10 cellular contexts compared by ENCODE assay signal in the genomic region with DNA sequence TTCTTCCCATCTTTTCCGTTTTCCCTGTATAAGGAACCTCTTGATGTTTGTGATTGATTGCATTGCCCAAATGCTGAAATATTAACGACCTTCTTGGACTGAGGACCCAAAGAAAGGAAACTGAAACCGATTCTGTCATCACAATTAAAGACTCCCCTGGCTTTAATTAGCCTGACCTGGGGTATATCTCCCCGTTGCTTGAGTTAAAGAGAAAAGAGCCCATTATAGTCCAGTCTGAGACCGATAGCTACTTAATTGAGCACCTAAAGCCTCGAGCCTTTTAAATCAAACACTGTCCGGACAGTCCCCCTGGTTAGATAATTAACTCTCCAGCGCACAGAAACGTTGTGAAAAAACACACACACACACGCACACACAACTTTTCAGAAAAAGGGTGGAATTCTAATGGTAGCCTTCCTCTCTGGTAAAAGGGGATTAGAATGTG. TPM values are rescaled to one million over a fixed set of nuclear protein-coding genes. Genes with fewer than 3 reads are reported as not detected.
DNase-seq lines count a peak whose midpoint lies in the region; FAIRE-seq and TF ChIP-seq lines count a peak whose summit lies in the region.
"Had no signal": no experiment of that assay in that cellular context is flagged by ENCODE, and none has a peak within 500 bp of the region (broad histone marks: within the 10 kb centered on the region; RNA-seq: fewer than 3 reads in every experiment).

No MANE protein-coding gene starts in this region.

- no peak overlapping the region for H3K27ac ChIP-seq in OCI-LY7 (ENCODE audit: low read depth, low read length, poor library complexity, severe bottlenecking)
- H3K27ac ChIP-seq: epithelial cell of prostate had no signal

- peak; percentile 21 for FAIRE-seq in GM18507 (lab: Jason Lieb, UNC)

- H3K79me2 ChIP-seq in OCI-LY7 (ENCODE audit: insufficient read depth, low read depth, low read length) = no peaks in the 10 kb centered on the region

- no peak overlapping the region for H2AFZ ChIP-seq in OCI-LY7 (ENCODE audit: low read length)

- H3K4me3 ChIP-seq in OCI-LY7 (ENCODE audit: low read depth, low read length, poor library complexity, severe bottlenecking) (no peak overlapping the region), fibroblast of the aortic adventitia (ENCODE audit: low read depth, low read length) (peak overlapping the region; percentile 70), retinal pigment epithelial cell (ENCODE audit: low read length) (peak overlapping the region; percentile 5)

- CTCF ChIA-PET in OCI-LY7 (lab: Charles Lee; ENCODE audit: unreplicated experiment) = no interaction called here

- no TSS peak for BruUV-seq in OCI-LY7 (replicated peaks; lab: Mats Ljungman, UMichigan)

- H3K9me2 ChIP-seq in OCI-LY7 (ENCODE audit: insufficient read depth, low read length) = no peaks in the 10 kb centered on the region

- TF ChIP-seq CTCF in OCI-LY7 (conservative IDR thresholded peaks at IDR 0.05; ENCODE audit: low read length) (no peak), fibroblast of the aortic adventitia (IDR thresholded peaks at IDR 0.05; ENCODE audit: insufficient read depth, low read length) (no peak), retinal pigment epithelial cell (conservative IDR thresholded peaks at IDR 0.05; ENCODE audit: low read depth, low read length) (no peak)

- no peak for DNase-seq in GM18507 (ENCODE audit: extremely low spot score, insufficient read length, low read depth)
- no peak for DNase-seq in OCI-LY7 (ENCODE audit: low spot score)
- DNase-seq in fibroblast of the aortic adventitia (ENCODE audit: low read depth) = peak; percentile 16
- no peak for DNase-seq in retinal pigment epithelial cell (ENCODE audit: low read depth)
- DNase-seq in NCI-H2107 treated with DMSO at 0.1 percent for 48 hours (lab: John Stamatoyannopoulos, UW; ENCODE audit: unreplicated experiment) = no peak
- no peak for DNase-seq in GOT3 (lab: John Stamatoyannopoulos, UW)
- DNase-seq in hippocampal formation (lab: John Stamatoyannopoulos, UW) = no peak
- no peak for DNase-seq in NCI-H1092 treated with DMSO at 0.1 percent for 48 hours (lab: John Stamatoyannopoulos, UW)
- DNase-seq: NCI-H1694 treated with DMSO at 0.1 percent for 48 hours had no signal

- H3K4me1 ChIP-seq in OCI-LY7 (ENCODE audit: insufficient read depth, low read length, poor library complexity, severe bottlenecking) = peaks cover 27% of the 10 kb centered on the region

- H3K36me3 ChIP-seq in OCI-LY7 (ENCODE audit: insufficient read depth, low read length) = peaks cover 23% of the 10 kb centered on the region

- peaks cover 11% of the 10 kb centered on the region; the same call in 1 of the 2 replicates for H4K20me1 ChIP-seq in OCI-LY7 (ENCODE audit: insufficient read depth, low read length)

- intact Hi-C loops in OCI-LY7 (cut with micrococcal nuclease; ENCODE audit: unreplicated experiment) = loop anchor here (10.0 kb wide), 1 partner anchor 1548 kb away; no protein-coding TSS in a partner anchor

- H3K9me3 ChIP-seq in OCI-LY7 (ENCODE audit: low read length) = no peaks in the 10 kb centered on the region

- POLR2A ChIA-PET in OCI-LY7 (lab: Charles Lee) = interaction anchor here (0.9 to 2.1 kb wide), 6 partner anchors 9 to 66 kb away, joined by 3 to 15 read pairs (median 4); no protein-coding TSS in a partner anchor

- H3K4me2 ChIP-seq in OCI-LY7 (ENCODE audit: low read length) = peak overlapping the region; percentile 85; the same call in 1 of the 2 replicates

RNA-seq across cellular contexts. Expression of a gene that starts 8.0 kb away (rescaled TPM):
- 14.5 and 19.9 TPM in 2 replicates for total RNA-seq in OCI-LY7 (2014; rRNA removed; shearing (Covaris generic))
- total RNA-seq in OCI-LY7 (2022) (35.8 and 51.2 TPM in 2 replicates), fibroblast of the aortic adventitia (ENCODE audit: low replicate concordance) (10.2 and 47.1 TPM in 2 replicates)
